In the genomic region with DNA sequence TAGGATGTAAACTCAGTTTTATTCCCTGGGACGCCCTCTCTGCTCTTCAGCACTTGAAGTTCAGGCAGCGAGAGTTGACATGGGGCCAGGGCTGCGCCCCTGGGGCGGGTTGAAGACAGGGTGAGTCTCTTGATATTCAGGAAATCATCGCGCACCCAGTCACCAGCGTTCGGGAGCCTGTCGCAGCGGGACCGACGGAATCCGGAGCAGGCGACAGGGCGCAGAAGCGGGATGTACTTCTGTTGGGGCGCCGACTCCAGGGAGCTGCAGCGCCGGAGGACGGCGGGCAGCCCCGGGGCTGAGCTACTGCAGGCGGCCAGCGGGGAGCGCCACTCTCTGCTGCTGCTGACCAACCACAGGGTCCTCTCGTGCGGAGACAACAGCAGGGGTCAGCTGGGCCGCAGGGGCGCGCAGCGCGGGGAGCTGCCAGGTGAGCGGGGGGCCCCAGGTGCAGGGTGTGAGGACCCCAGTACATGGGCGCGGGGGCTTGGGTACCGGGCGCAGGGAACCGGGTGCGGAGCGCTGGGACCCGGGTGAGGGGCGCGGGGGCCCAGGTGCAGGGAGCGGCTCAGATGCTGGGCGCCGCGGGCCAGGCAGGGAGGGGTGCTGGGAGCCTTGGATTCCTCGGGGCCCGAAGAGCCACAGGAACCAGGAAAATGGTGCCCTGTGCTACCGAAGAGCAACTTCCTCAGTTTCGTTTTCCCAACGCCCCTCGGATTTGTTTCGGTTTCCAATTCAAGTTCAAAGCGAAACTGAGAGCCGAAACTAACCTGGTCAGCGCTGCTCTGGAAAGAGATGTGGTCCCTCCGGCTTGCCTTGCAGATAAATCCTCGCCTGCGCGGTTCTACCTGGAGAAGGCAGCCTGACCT, we compare ENCODE assay signal across 8 cellular contexts. TPM values are rescaled to one million over a fixed set of nuclear protein-coding genes. Genes with fewer than 3 reads are reported as not detected.
DNase-seq lines count a peak whose midpoint lies in the region; ATAC-seq and TF ChIP-seq lines count a peak whose summit lies in the region.

A gene (plus strand): TSS at position 162 of the 869 bp plus-strand sequence. CDS start 70 bp downstream, at position 232.

- in situ Hi-C loops in GM13976 (cut with MboI; ENCODE audit: low sequenced_read_pairs, unreplicated experiment) = loop anchor here (10.0 kb wide), 2 partner anchors 136 to 154 kb away; no protein-coding TSS in a partner anchor
- in situ Hi-C loops in astrocyte of the cerebellum (cut with HindIII; ENCODE audit: low sequenced_read_pairs) = no loop called here

- peak within 1 kb of the TSS; percentile 92 for H3K4me3 Mint-ChIP-seq in T-helper 2 cell treated with Interferon-gamma antibody and Interleukin-4, amounts not matched to agents 5 μg/mL and 100 μg/mL, for 36 hours

- peak within 1 kb of the TSS; percentile 90 for H3K27ac Mint-ChIP-seq in T-helper 2 cell treated with Interferon-gamma antibody and Interleukin-4, amounts not matched to agents 5 μg/mL and 100 μg/mL, for 36 hours

- H3K36me3 Mint-ChIP-seq in T-helper 2 cell treated with Interferon-gamma antibody and Interleukin-4, amounts not matched to agents 5 μg/mL and 100 μg/mL, for 36 hours (ENCODE audit: low read depth) = peaks cover 26% of the 10 kb centered on the region

- peak; percentile 82 for ATAC-seq in HG02763 (IDR thresholded peaks at IDR 0.05; ENCODE audit: unreplicated experiment)

- TF ChIP-seq CTCF in GM13976 (IDR thresholded peaks at IDR 0.05; ENCODE audit: borderline replicate concordance, control extremely low read depth, extremely low read depth, insufficient read depth, missing control alignments) (peak; percentile 88), astrocyte of the cerebellum (IDR thresholded peaks at IDR 0.05; ENCODE audit: low read depth, low read length, missing control alignments) (peak; percentile 69)

- peaks cover 47% of the 10 kb centered on the region for H3K4me1 Mint-ChIP-seq in T-helper 2 cell treated with Interferon-gamma antibody and Interleukin-4, amounts not matched to agents 5 μg/mL and 100 μg/mL, for 36 hours (ENCODE audit: low read depth)

- H3K27me3 Mint-ChIP-seq in T-helper 2 cell treated with Interferon-gamma antibody and Interleukin-4, amounts not matched to agents 5 μg/mL and 100 μg/mL, for 36 hours (ENCODE audit: low read depth) = no peaks in the 10 kb centered on the region

- peak within 1 kb of the TSS; percentile 81 for H3K4me3 ChIP-seq in astrocyte of the cerebellum (ENCODE audit: low read depth, low read length)

- DNase-seq in GM13976 (ENCODE audit: low spot score) = peak; percentile 86
- peak; percentile 37 for DNase-seq in NCI-H128 (lab: John Stamatoyannopoulos, UW; ENCODE audit: unreplicated experiment)
- peak; percentile 75 for DNase-seq in T-helper 2 cell treated with Interferon-gamma antibody and Interleukin-4, amounts not matched to agents 5 μg/mL and 100 μg/mL, for 36 hours (ENCODE audit: low spot score)
- peak; percentile 86 for DNase-seq in astrocyte of the cerebellum (ENCODE audit: low read depth)
- DNase-seq in hippocampal formation (lab: John Stamatoyannopoulos, UW) = peak; percentile 70 to 72
- DNase-seq in renal cortical epithelial cell (ENCODE audit: low read depth) = peak; percentile 88
- no peak for DNase-seq in cerebellar nuclear complex (lab: John Stamatoyannopoulos, UW)

- H3K9me3 Mint-ChIP-seq in T-helper 2 cell treated with Interferon-gamma antibody and Interleukin-4, amounts not matched to agents 5 μg/mL and 100 μg/mL, for 36 hours = peaks cover 19% of the 10 kb centered on the region

RNA-seq across cellular contexts. Expression of the gene that starts here (rescaled TPM):
- total RNA-seq in renal cortical epithelial cell = 25.6 and 27.4 TPM in 2 replicates

Comparison
In these comparisons a context has a peak if more than half of its experiments do, and no peak if none do; other contexts are left out.
1. DNase-seq: peak in GM13976 (single experiment), NCI-H128 (single experiment), T-helper 2 cell treated with Interferon-gamma antibody and Interleukin-4, amounts not matched to agents 5 μg/mL and 100 μg/mL, for 36 hours (single experiment), astrocyte of the cerebellum (single experiment), hippocampal formation (2 of 2) and renal cortical epithelial cell (single experiment); none in cerebellar nuclear complex (0 of 2).